Comparison of ENCODE assay signal across 15 cellular contexts in the genomic region with DNA sequence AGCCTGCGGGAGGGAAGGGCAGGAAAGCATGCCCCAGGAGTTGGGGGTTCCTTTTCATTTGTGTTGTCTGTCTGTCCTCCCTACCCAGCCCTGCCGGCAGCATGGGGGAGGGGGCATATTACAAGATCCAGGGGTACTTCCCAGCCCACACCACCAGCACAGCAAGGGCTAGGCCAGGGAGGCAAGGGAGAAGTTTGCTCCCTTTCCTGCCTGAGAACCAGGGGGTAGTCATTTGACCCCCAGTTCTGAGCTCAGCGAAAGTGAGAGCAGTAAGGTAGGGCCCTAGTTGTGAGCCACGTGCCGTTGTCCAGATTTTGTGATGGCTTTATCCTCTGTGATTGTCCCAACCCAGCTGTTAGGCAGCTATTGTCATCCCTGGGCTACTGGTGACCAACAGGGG.
A peak's percentile ranks its signal among the peaks of the same experiment; 100 is the strongest.
DNase-seq lines count a peak whose midpoint lies in the region; ATAC-seq and TF ChIP-seq lines count a peak whose summit lies in the region.
"Had no signal": no experiment of that assay in that cellular context is flagged by ENCODE, and none has a peak within 500 bp of the region (broad histone marks: within the 10 kb centered on the region; RNA-seq: fewer than 3 reads in every experiment).

No MANE protein-coding gene starts in this region.

- H3K27me3 Mint-ChIP-seq in Caco-2 (ENCODE audit: insufficient read depth, unreplicated experiment) = peaks cover 12% of the 10 kb centered on the region

- no peaks in the 10 kb centered on the region for H3K9me2 ChIP-seq in HCT116 (ENCODE audit: insufficient read depth)

- H2BK5ac ChIP-seq in mesendoderm (ENCODE audit: low read length) = no peak overlapping the region

- H3K27ac ChIP-seq in HCT116 (ENCODE audit: low read depth, low read length) (no peak overlapping the region), mammary epithelial cell (ENCODE audit: insufficient read depth, low read depth, low read length) (peak overlapping the region; percentile 68), mesendoderm (ENCODE audit: low read depth, low read length) (no peak overlapping the region), suprapubic skin (peak overlapping the region; percentile 39)

- H3K27ac Mint-ChIP-seq in Caco-2 (ENCODE audit: unreplicated experiment) = no peak overlapping the region

- no peak overlapping the region for H3K9ac ChIP-seq in HCT116 (ENCODE audit: low read length)
- H3K9ac ChIP-seq in mammary epithelial cell (ENCODE audit: insufficient read depth, low read length) = peak overlapping the region; percentile 33
- H3K9ac ChIP-seq in mesendoderm (ENCODE audit: low read length) = no peak overlapping the region

- H4K20me1 ChIP-seq in HCT116 (ENCODE audit: insufficient read depth) (no peaks in the 10 kb centered on the region), mammary epithelial cell (ENCODE audit: insufficient read depth, low read length) (no peaks in the 10 kb centered on the region)

- TF ChIP-seq EP300 in suprapubic skin (IDR thresholded peaks at IDR 0.05) = no peak

- POLR2A ChIA-PET in HCT116 (lab: Charles Lee) = no interaction called here
- POLR2A ChIA-PET in Caco-2 (lab: Charles Lee) = no interaction called here

- H3K36me3 ChIP-seq in HCT116 (ENCODE audit: control insufficient read depth in 1 of 2, insufficient read depth in 2 of 2, low read length in 2 of 2) (no peaks in the 10 kb centered on the region), mammary epithelial cell (ENCODE audit: insufficient read depth, low read length) (no peaks in the 10 kb centered on the region), mesendoderm (ENCODE audit: control insufficient read depth, insufficient read depth, low read length) (no peaks in the 10 kb centered on the region), suprapubic skin (no peaks in the 10 kb centered on the region), Caco-2 (ENCODE audit: control insufficient read depth, insufficient read depth, low read length) (no peaks in the 10 kb centered on the region)

- no peak overlapping the region for H3K4ac ChIP-seq in mesendoderm (ENCODE audit: low read depth, low read length)

- H3K4me1 ChIP-seq in HCT116 (ENCODE audit: control insufficient read depth in 1 of 2, insufficient read depth in 2 of 2, low read length in 2 of 2) (peaks cover 38 to 39% of the 10 kb centered on the region in 2 experiments), mammary epithelial cell (ENCODE audit: insufficient read depth, low read length) (peaks cover 73% of the 10 kb centered on the region), mesendoderm (ENCODE audit: control insufficient read depth, low read depth, low read length) (peaks cover 4% of the 10 kb centered on the region), suprapubic skin (peaks cover 51% of the 10 kb centered on the region), Caco-2 (no peaks in the 10 kb centered on the region)

- H2AK5ac ChIP-seq in mesendoderm (ENCODE audit: low read length) = no peak overlapping the region

- H3K23ac ChIP-seq in mesendoderm (ENCODE audit: low read length) = no peak overlapping the region

- TF ChIP-seq POLR2A in HCT116 (IDR thresholded peaks at IDR 0.05; ENCODE audit: borderline replicate concordance, extremely low read depth, insufficient read depth, insufficient read length) (no peak), suprapubic skin (IDR thresholded peaks at IDR 0.05) (no peak)

- H3K4me2 ChIP-seq in HCT116 (ENCODE audit: low read length) = 0 out of 2 replicates have a peak overlapping the region, but pooled peaks have one; percentile 55
- H3K4me2 ChIP-seq in mammary epithelial cell (ENCODE audit: insufficient read depth, low read depth, low read length) = peak overlapping the region; percentile 57
- no peak overlapping the region for H3K4me2 ChIP-seq in mesendoderm (ENCODE audit: low read length)

- ATAC-seq in HCT116 (no peak), HG02610 (IDR thresholded peaks at IDR 0.05; ENCODE audit: unreplicated experiment) (no peak)
- ATAC-seq in stimulated activated naive CD8-positive, alpha-beta T cell treated with anti-CD3 and anti-CD28 coated beads, Interleukin-15, Interleukin-2, amounts not matched to agents 100 U/mL and 50 U/mL, for 24 hours = no peak
- ATAC-seq: GM12878 had no signal

- no peaks in the 10 kb centered on the region for H3K79me2 ChIP-seq in HCT116 (ENCODE audit: insufficient read depth, low read length)
- no peaks in the 10 kb centered on the region for H3K79me2 ChIP-seq in mammary epithelial cell (ENCODE audit: insufficient read depth, low read length)
- no peaks in the 10 kb centered on the region for H3K79me2 ChIP-seq in mesendoderm (ENCODE audit: control insufficient read depth, insufficient read depth, low read length)

- no peak overlapping the region for H3K18ac ChIP-seq in mesendoderm (ENCODE audit: low read length)

- no peak for DNase-seq in HCT116 (ENCODE audit: low read depth, low spot score)
- no peak for DNase-seq in mammary epithelial cell
- DNase-seq in mesendoderm = no peak
- no peak for DNase-seq in suprapubic skin (ENCODE audit: low spot score in 2 of 2)
- no peak for DNase-seq in Caco-2
- DNase-seq in stimulated activated naive CD8-positive, alpha-beta T cell treated with anti-CD3 and anti-CD28 coated beads, Interleukin-15, Interleukin-2, amounts not matched to agents 100 U/mL and 50 U/mL, for 24 hours = no peak
- DNase-seq: ACHN; NCI-H1694; NCI-H2081 treated with DMSO at 0.1 percent for 48 hours; NCI-H510A; NK-92 treated with Interleukin-12 subunit alpha and Interleukin-12 subunit beta, amount 100 ng/mL, for 24 hours; SHP77 treated with DMSO at 0.1 percent for 48 hours had no signal

- no peak overlapping the region for H3K4me3 ChIP-seq in HCT116 (replicated peaks in 1 of 2; ENCODE audit: low read depth in 1 of 2, low read length in 2 of 2)
- no peak overlapping the region for H3K4me3 ChIP-seq in mammary epithelial cell (replicated peaks in 1 of 3; ENCODE audit: insufficient read depth in 1 of 3, low read depth in 2 of 3, low read length in 3 of 3)
- no peak overlapping the region for H3K4me3 ChIP-seq in mesendoderm (ENCODE audit: low read length)
- no peak overlapping the region for H3K4me3 ChIP-seq in suprapubic skin
- no peak overlapping the region for H3K4me3 ChIP-seq in Caco-2 (ENCODE audit: low read depth, low read length)
- H3K4me3 ChIP-seq: GM12878 had no signal

- H3K56ac ChIP-seq in mesendoderm (ENCODE audit: low read length) = peak overlapping the region; percentile 3

- H3K9me3 ChIP-seq in HCT116 (ENCODE audit: control insufficient read depth in 1 of 2, insufficient read depth in 1 of 2, low read depth in 1 of 2, low read length in 2 of 2) = no peaks in the 10 kb centered on the region
- no peaks in the 10 kb centered on the region for H3K9me3 ChIP-seq in mammary epithelial cell (replicated peaks; ENCODE audit: insufficient read depth, low read length)
- no peaks in the 10 kb centered on the region for H3K9me3 ChIP-seq in suprapubic skin
- H3K9me3 ChIP-seq in Caco-2 = no peaks in the 10 kb centered on the region

- H4K5ac ChIP-seq in mesendoderm (ENCODE audit: low read length) = no peak overlapping the region

- no peak overlapping the region for H4K8ac ChIP-seq in mesendoderm (ENCODE audit: low read depth, low read length)

- TF ChIP-seq CTCF in HCT116 (IDR thresholded peaks at IDR 0.05 in 2 of 3, conservative IDR thresholded peaks at IDR 0.05 in 1 of 3; ENCODE audit: borderline replicate concordance in 1 of 3, insufficient read depth in 1 of 3, low read depth in 2 of 3, low read length in 2 of 3) (no peak), mammary epithelial cell (conservative IDR thresholded peaks at IDR 0.05 in 1 of 2, IDR thresholded peaks at IDR 0.05 in 1 of 2; ENCODE audit: extremely low read depth in 1 of 2, insufficient read depth in 1 of 2, low read depth in 1 of 2, low read length in 2 of 2) (no peak), suprapubic skin (IDR thresholded peaks at IDR 0.05) (no peak), Caco-2 (IDR thresholded peaks at IDR 0.05; ENCODE audit: insufficient read depth in 1 of 2, low read depth in 1 of 2, low read length in 1 of 2, severe bottlenecking in 1 of 2, unreplicated experiment in 1 of 2) (no peak)

- intact Hi-C loops in HCT116 (cut with micrococcal nuclease) = loop anchor here (5.0 kb wide), 1 partner anchor 120 kb away; no protein-coding TSS in a partner anchor
- intact Hi-C loops in mammary epithelial cell (cut with micrococcal nuclease) = loop anchor here (2.0 to 10.0 kb wide), 5 partner anchors 46 to 402 kb away; a partner anchor contains a TSS
- intact Hi-C loops in Caco-2 (cut with micrococcal nuclease; ENCODE audit: unreplicated experiment) = no loop called here

- H2BK120ac ChIP-seq in mesendoderm (ENCODE audit: low read depth, low read length) = no peak overlapping the region

- no peaks in the 10 kb centered on the region for H3K36me3 Mint-ChIP-seq in Caco-2 (ENCODE audit: insufficient read depth, unreplicated experiment)
- H3K36me3 Mint-ChIP-seq: CD14-positive monocyte had no signal

- H3K9me3 Mint-ChIP-seq in Caco-2 (ENCODE audit: unreplicated experiment) = no peaks in the 10 kb centered on the region

- no peak overlapping the region for H2BK15ac ChIP-seq in mesendoderm (replicated peaks; ENCODE audit: low read depth)

- dilution Hi-C loops in mammary epithelial cell (cut with HindIII; ENCODE audit: low sequenced_read_pairs) = no loop called here

- no peak for TF ChIP-seq RAD21 in HCT116 (IDR thresholded peaks at IDR 0.05; ENCODE audit: low read depth)

- H3K79me1 ChIP-seq in mesendoderm (ENCODE audit: low read length) = no peaks in the 10 kb centered on the region

- WGBS in mammary epithelial cell (ENCODE audit: low coverage, missing lambda C conversion rate) = 86% methylated on average over 4 of the region's 5 CpGs
- WGBS in mesendoderm (ENCODE audit: extremely low coverage, insufficient coverage, low lambda C conversion rate) = no CpG with 5 or more reads among the region's 5 CpGs
- 75% methylated on average over 4 of the region's 5 CpGs for WGBS in suprapubic skin

- H3K4me3 Mint-ChIP-seq in Caco-2 (ENCODE audit: unreplicated experiment) = no peak overlapping the region
- H3K4me3 Mint-ChIP-seq: CD14-positive monocyte had no signal

- BruUV-seq in HCT116 (replicated peaks; lab: Mats Ljungman, UMichigan) = no TSS peak
- no TSS peak for BruUV-seq in mammary epithelial cell (replicated peaks; lab: Mats Ljungman, UMichigan)
- BruUV-seq in Caco-2 (replicated peaks; lab: Mats Ljungman, UMichigan) = no TSS peak

- RAD21 ChIA-PET in HCT116 (lab: Charles Lee; ENCODE audit: low non-redundant PET in 1 of 2, low total read pairs in 2 of 2, uncharacterized antibody in 2 of 2, unreplicated experiment in 2 of 2) = no interaction called here

- H3K27me3 ChIP-seq in HCT116 (ENCODE audit: insufficient read depth, low read length) (peaks cover 46% of the 10 kb centered on the region; the same call in 1 of the 2 replicates), mammary epithelial cell (ENCODE audit: insufficient read depth, low read length) (no peaks in the 10 kb centered on the region), mesendoderm (ENCODE audit: insufficient read depth, low read length, poor library complexity) (no peaks in the 10 kb centered on the region), suprapubic skin (no peaks in the 10 kb centered on the region), Caco-2 (replicated peaks; ENCODE audit: control insufficient read depth, insufficient read depth, low read length) (no peaks in the 10 kb centered on the region)

- CTCF ChIA-PET in HCT116 (lab: Charles Lee) (no interaction called here), mammary epithelial cell (lab: Charles Lee; ENCODE audit: low non-redundant PET) (no interaction called here), Caco-2 (lab: Charles Lee) (no interaction called here)

- in situ Hi-C loops in mammary epithelial cell (cut with MboI; ENCODE audit: low sequenced_read_pairs in 2 of 2) = no loop called here

- H3K4me1 Mint-ChIP-seq in Caco-2 (ENCODE audit: low read depth, unreplicated experiment) = no peaks in the 10 kb centered on the region
- H3K4me1 Mint-ChIP-seq: CD14-positive monocyte had no signal

- H2AFZ ChIP-seq in HCT116 (ENCODE audit: low read depth, low read length, poor library complexity, severe bottlenecking) = no peak overlapping the region
- no peak overlapping the region for H2AFZ ChIP-seq in mammary epithelial cell (ENCODE audit: low read depth, low read length)

Comparison
In these comparisons a context has a peak if more than half of its experiments do, and no peak if none do; other contexts are left out.
1. H3K27ac ChIP-seq: peak in mammary epithelial cell (single experiment) and suprapubic skin (single experiment); none in HCT116 (single experiment) and mesendoderm (single experiment).